In the genomic region with DNA sequence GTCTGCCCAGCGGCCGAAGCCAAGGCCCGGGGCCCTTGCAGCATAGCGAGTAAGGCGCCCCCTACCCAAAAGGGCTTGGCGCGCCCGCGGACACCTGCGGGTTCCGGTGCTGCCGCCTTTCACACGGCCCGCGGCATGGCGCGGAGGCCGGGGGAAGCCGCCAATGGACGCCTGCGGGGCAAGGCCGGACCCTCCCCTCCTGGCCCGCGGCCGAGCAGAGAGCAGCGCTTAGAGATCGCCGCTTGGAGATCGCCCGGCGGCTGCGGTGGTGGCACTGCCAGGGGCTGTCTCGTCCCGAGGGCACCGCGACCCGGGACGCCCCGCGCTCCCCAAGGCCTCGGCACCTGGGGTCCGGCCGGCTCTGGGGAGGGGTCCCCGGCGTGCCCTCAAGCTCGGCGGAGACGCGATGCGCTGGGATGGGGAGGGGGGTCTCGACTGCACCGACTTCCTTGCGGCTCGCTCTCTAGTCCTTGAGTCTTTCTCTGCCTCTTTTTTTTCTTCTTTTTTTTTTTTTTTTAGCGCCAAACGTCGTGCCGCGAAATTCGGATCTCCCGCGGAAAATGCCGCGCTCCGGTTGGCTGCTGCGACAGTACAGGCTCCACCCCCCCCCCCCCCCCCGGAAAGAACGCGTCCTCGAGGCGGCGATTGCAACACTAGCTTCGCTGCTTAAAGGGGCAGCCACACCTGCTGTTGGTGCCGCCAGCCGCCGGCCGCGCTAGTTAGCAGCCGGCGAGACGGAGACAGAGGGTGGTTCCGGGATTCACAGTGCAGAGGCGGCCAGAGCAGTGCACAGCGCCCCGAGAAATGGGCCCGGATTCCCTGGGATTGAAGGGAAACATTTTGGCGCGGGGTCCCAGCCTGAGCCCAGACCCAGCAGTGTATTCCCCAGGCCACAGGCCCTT, we compare ENCODE assay signal across 1 cellular context.
TF ChIP-seq lines count a peak whose summit lies in the region.

A gene with protein sequence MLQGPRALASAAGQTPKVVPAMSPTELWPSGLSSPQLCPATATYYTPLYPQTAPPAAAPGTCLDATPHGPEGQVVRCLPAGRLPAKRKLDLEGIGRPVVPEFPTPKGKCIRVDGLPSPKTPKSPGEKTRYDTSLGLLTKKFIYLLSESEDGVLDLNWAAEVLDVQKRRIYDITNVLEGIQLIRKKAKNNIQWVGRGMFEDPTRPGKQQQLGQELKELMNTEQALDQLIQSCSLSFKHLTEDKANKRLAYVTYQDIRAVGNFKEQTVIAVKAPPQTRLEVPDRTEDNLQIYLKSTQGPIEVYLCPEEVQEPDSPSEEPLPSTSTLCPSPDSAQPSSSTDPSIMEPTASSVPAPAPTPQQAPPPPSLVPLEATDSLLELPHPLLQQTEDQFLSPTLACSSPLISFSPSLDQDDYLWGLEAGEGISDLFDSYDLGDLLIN (minus strand): TSS at position 484 of the 902 bp plus-strand sequence. CDS start 440 bp downstream, at position 44.

TF ChIP-seq in K562, 482 proteins besides CTCF, POLR2A, EP300 and RAD21 (continued from another document and continues in another):
- TF ChIP-seq, protein P1, sequence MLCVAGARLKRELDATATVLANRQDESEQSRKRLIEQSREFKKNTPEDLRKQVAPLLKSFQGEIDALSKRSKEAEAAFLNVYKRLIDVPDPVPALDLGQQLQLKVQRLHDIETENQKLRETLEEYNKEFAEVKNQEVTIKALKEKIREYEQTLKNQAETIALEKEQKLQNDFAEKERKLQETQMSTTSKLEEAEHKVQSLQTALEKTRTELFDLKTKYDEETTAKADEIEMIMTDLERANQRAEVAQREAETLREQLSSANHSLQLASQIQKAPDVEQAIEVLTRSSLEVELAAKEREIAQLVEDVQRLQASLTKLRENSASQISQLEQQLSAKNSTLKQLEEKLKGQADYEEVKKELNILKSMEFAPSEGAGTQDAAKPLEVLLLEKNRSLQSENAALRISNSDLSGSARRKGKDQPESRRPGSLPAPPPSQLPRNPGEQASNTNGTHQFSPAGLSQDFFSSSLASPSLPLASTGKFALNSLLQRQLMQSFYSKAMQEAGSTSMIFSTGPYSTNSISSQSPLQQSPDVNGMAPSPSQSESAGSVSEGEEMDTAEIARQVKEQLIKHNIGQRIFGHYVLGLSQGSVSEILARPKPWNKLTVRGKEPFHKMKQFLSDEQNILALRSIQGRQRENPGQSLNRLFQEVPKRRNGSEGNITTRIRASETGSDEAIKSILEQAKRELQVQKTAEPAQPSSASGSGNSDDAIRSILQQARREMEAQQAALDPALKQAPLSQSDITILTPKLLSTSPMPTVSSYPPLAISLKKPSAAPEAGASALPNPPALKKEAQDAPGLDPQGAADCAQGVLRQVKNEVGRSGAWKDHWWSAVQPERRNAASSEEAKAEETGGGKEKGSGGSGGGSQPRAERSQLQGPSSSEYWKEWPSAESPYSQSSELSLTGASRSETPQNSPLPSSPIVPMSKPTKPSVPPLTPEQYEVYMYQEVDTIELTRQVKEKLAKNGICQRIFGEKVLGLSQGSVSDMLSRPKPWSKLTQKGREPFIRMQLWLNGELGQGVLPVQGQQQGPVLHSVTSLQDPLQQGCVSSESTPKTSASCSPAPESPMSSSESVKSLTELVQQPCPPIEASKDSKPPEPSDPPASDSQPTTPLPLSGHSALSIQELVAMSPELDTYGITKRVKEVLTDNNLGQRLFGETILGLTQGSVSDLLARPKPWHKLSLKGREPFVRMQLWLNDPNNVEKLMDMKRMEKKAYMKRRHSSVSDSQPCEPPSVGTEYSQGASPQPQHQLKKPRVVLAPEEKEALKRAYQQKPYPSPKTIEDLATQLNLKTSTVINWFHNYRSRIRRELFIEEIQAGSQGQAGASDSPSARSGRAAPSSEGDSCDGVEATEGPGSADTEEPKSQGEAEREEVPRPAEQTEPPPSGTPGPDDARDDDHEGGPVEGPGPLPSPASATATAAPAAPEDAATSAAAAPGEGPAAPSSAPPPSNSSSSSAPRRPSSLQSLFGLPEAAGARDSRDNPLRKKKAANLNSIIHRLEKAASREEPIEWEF (CRISPR knock-in tag; IDR thresholded peaks at IDR 0.05), result no peak
- TF ChIP-seq PTRF (tag; IDR thresholded peaks at IDR 0.05) (no peak), ZNF407 (IDR thresholded peaks at IDR 0.05; ENCODE audit: low read depth) (no peak), ZNF584 (CRISPR knock-in tag; IDR thresholded peaks at IDR 0.05; ENCODE audit: low read depth) (no peak; the same call in 1 of the 2 replicates), FOXJ2 (tag; IDR thresholded peaks at IDR 0.05) (no peak), HCFC1 (IDR thresholded peaks at IDR 0.05; ENCODE audit: low read depth, low read length) (peak; percentile 26; the same call in 1 of the 2 replicates), RBM34 (IDR thresholded peaks at IDR 0.05; ENCODE audit: borderline replicate concordance, insufficient read depth, low read length) (peak; percentile 82; the same call in 1 of the 2 replicates), MEF2A (IDR thresholded peaks at IDR 0.05; ENCODE audit: control insufficient read depth, low read depth, low read length) (0 out of 2 replicates have a peak, but pooled peaks have one; percentile 3), CREB1 (IDR thresholded peaks at IDR 0.05) (peak; percentile 60; the same call in 1 of the 2 replicates), CREB1 (CRISPR knock-in tag; IDR thresholded peaks at IDR 0.05) (peak; percentile 53), HOXB6 (CRISPR knock-in tag; IDR thresholded peaks at IDR 0.05; ENCODE audit: borderline replicate concordance) (no peak), BCL6 (CRISPR knock-in tag; IDR thresholded peaks at IDR 0.05) (no peak), ZNF197 (CRISPR knock-in tag; IDR thresholded peaks at IDR 0.05; ENCODE audit: low read depth) (0 out of 2 replicates have a peak, but pooled peaks have one; percentile 33), CEBPB (tag; IDR thresholded peaks at IDR 0.05) (peak; percentile 99), ZNF280B (CRISPR knock-in tag; IDR thresholded peaks at IDR 0.05) (no peak), SNRNP70 (optimal IDR thresholded peaks at IDR 0.05; ENCODE audit: low read depth, low read length) (no peak), GATAD2A (IDR thresholded peaks at IDR 0.05) (no peak), SAFB2 (IDR thresholded peaks at IDR 0.05; ENCODE audit: borderline replicate concordance, low read depth, low read length, severe bottlenecking) (no peak), SRSF9 (IDR thresholded peaks at IDR 0.05; ENCODE audit: borderline replicate concordance, low read depth, low read length) (no peak), BMI1 (IDR thresholded peaks at IDR 0.05; ENCODE audit: low read length) (no peak), SRSF3 (IDR thresholded peaks at IDR 0.05; ENCODE audit: insufficient read depth, low read length) (peak; percentile 88; the same call in 1 of the 2 replicates), FOXK2 (conservative IDR thresholded peaks at IDR 0.05 in 1 of 2, IDR thresholded peaks at IDR 0.05 in 1 of 2; ENCODE audit: low read depth in 2 of 2) (no peak), BRD4 (IDR thresholded peaks at IDR 0.05) (peak; percentile 85), SREBF1 (IDR thresholded peaks at IDR 0.05; ENCODE audit: borderline replicate concordance, low read depth, low read length) (no peak), ZNF124 (CRISPR knock-in tag; IDR thresholded peaks at IDR 0.05) (peak; percentile 49; the same call in 1 of the 2 replicates), FOXJ3 (CRISPR knock-in tag; IDR thresholded peaks at IDR 0.05) (no peak), NFRKB (IDR thresholded peaks at IDR 0.05; ENCODE audit: low read depth) (peak; percentile 67; the same call in 1 of the 2 replicates), POLR2B (IDR thresholded peaks at IDR 0.05; ENCODE audit: low read depth, partially characterized antibody) (no peak), PHF20 (IDR thresholded peaks at IDR 0.05; ENCODE audit: partially characterized antibody) (peak; percentile 49), TAF1 (IDR thresholded peaks at IDR 0.05; ENCODE audit: control insufficient read depth, extremely low read depth, insufficient read depth, low read length, severe bottlenecking) (peak; percentile 71), KHSRP (IDR thresholded peaks at IDR 0.05) (no peak), TEAD1 (CRISPR knock-in tag; IDR thresholded peaks at IDR 0.05) (no peak), ZNF282 (CRISPR knock-in tag; IDR thresholded peaks at IDR 0.05) (0 out of 2 replicates have a peak, but pooled peaks have one; percentile 71), ZC3H11A (IDR thresholded peaks at IDR 0.05; ENCODE audit: low read depth, low read length) (no peak), NFXL1 (CRISPR knock-in tag; IDR thresholded peaks at IDR 0.05) (no peak), ZNF830 (CRISPR knock-in tag; IDR thresholded peaks at IDR 0.05) (no peak), MTA3 (IDR thresholded peaks at IDR 0.05; ENCODE audit: borderline replicate concordance) (peak; percentile 58), FOSL1 (tag; conservative IDR thresholded peaks at IDR 0.05) (peak; percentile 47), THRAP3 (IDR thresholded peaks at IDR 0.05; ENCODE audit: borderline replicate concordance) (no peak), TBL1XR1 (IDR thresholded peaks at IDR 0.05; ENCODE audit: low read length in 2 of 2) (peak in 1 of 2 experiments; percentile 16; a peak in 2 of 4 replicates)
- TF ChIP-seq, protein P2, sequence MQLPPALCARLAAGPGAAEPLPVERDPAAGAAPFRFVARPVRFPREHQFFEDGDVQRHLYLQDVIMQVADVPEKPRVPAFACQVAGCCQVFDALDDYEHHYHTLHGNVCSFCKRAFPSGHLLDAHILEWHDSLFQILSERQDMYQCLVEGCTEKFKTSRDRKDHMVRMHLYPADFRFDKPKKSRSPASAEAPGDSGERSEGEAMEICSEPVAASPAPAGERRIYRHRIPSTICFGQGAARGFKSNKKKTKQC (CRISPR knock-in tag; IDR thresholded peaks at IDR 0.05), result peak; percentile 87
- TF ChIP-seq, protein P3, sequence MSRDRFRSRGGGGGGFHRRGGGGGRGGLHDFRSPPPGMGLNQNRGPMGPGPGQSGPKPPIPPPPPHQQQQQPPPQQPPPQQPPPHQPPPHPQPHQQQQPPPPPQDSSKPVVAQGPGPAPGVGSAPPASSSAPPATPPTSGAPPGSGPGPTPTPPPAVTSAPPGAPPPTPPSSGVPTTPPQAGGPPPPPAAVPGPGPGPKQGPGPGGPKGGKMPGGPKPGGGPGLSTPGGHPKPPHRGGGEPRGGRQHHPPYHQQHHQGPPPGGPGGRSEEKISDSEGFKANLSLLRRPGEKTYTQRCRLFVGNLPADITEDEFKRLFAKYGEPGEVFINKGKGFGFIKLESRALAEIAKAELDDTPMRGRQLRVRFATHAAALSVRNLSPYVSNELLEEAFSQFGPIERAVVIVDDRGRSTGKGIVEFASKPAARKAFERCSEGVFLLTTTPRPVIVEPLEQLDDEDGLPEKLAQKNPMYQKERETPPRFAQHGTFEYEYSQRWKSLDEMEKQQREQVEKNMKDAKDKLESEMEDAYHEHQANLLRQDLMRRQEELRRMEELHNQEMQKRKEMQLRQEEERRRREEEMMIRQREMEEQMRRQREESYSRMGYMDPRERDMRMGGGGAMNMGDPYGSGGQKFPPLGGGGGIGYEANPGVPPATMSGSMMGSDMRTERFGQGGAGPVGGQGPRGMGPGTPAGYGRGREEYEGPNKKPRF (IDR thresholded peaks at IDR 0.05; ENCODE audit: low read depth, low read length), result no peak
